In the genomic region with DNA sequence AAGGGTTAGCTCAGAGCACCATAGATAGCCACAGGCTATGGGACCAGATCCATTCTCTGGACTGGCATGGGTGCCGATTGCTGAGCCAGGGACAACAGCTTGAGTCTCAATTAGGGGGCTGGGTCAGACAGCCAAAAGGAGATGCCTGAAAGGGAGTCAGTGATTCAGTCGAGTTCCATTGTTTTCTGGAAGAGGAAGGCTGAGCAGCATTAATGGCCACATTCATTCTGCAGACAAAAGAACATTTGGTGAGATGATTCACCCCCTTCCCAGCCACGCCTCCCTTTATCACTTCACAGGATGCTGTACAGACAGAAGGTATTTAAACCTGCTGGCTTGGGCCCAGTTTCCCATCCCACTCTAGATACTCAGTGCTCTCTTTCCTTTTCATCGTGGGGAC, we compare ENCODE assay signal across 11 cellular contexts.
DNase-seq lines count a peak whose midpoint lies in the region; ATAC-seq, FAIRE-seq and TF ChIP-seq lines count a peak whose summit lies in the region.
"Had no signal": no experiment of that assay in that cellular context is flagged by ENCODE, and none has a peak within 500 bp of the region (broad histone marks: within the 10 kb centered on the region; RNA-seq: fewer than 3 reads in every experiment).

No MANE protein-coding gene starts in this region.

- POLR2A ChIA-PET in A549 (lab: Yijun Ruan, JAX) (no interaction called here), HEK293T (lab: Yijun Ruan, JAX) (no interaction called here)
- POLR2A ChIA-PET in activated CD4-positive, alpha-beta memory T cell treated with anti-CD3 and anti-CD28 coated beads for 36 hours (lab: Charles Lee): no interaction called here

- ATAC-seq in A549: peak; percentile 86 to 90
- ATAC-seq in HG03342 (IDR thresholded peaks at IDR 0.05; ENCODE audit: unreplicated experiment): no peak
- ATAC-seq: stimulated activated naive B cell treated with anti-CD40 and anti-IgM and Interleukin-4, amounts not matched to agents 10 μg/mL and 1 μg/mL and 100 μg/mL, for 72 hours had no signal

- H3K4me1 Mint-ChIP-seq in activated CD4-positive, alpha-beta memory T cell treated with anti-CD3 and anti-CD28 coated beads for 36 hours (ENCODE audit: low read depth): no peaks in the 10 kb centered on the region
- H3K4me1 Mint-ChIP-seq: stimulated activated naive B cell treated with anti-CD40 and anti-IgM and Interleukin-4, amounts not matched to agents 10 μg/mL and 1 μg/mL and 100 μg/mL, for 72 hours had no signal

- no peak for TF ChIP-seq CTCF in A549 (IDR thresholded peaks at IDR 0.05)
- no peak for TF ChIP-seq CTCF in coronary artery (IDR thresholded peaks at IDR 0.05)

- H3K9me3 Mint-ChIP-seq in activated CD4-positive, alpha-beta memory T cell treated with anti-CD3 and anti-CD28 coated beads for 36 hours: no peaks in the 10 kb centered on the region

- peak overlapping the region; percentile 86 for H3K18ac ChIP-seq in mesendoderm (ENCODE audit: low read length)

- H2BK5ac ChIP-seq in mesendoderm (ENCODE audit: low read length): peak overlapping the region; percentile 33

- no peak for TF ChIP-seq POLR2A in A549 (IDR thresholded peaks at IDR 0.05; ENCODE audit: low read length)

- CTCF ChIA-PET in A549 (lab: Yijun Ruan, JAX): no interaction called here
- CTCF ChIA-PET in HEK293T (lab: Yijun Ruan, JAX): no interaction called here
- CTCF ChIA-PET in activated CD4-positive, alpha-beta memory T cell treated with anti-CD3 and anti-CD28 coated beads for 36 hours (lab: Charles Lee): no interaction called here

- H2BK120ac ChIP-seq in mesendoderm (ENCODE audit: low read depth, low read length): peak overlapping the region; percentile 93

- H3K4ac ChIP-seq in mesendoderm (ENCODE audit: low read depth, low read length): peak overlapping the region; percentile 98

- H4K8ac ChIP-seq in mesendoderm (ENCODE audit: low read depth, low read length): no peak overlapping the region

- peak overlapping the region; percentile 11 for H3K56ac ChIP-seq in mesendoderm (ENCODE audit: low read length)

- intact Hi-C loops in activated CD4-positive, alpha-beta memory T cell treated with anti-CD3 and anti-CD28 coated beads for 36 hours (cut with micrococcal nuclease): no loop called here

- TF ChIP-seq RAD21 in A549 (conservative IDR thresholded peaks at IDR 0.05 in 1 of 2, IDR thresholded peaks at IDR 0.05 in 1 of 2): no peak

- H3K36me3 Mint-ChIP-seq in activated CD4-positive, alpha-beta memory T cell treated with anti-CD3 and anti-CD28 coated beads for 36 hours: no peaks in the 10 kb centered on the region
- H3K36me3 Mint-ChIP-seq: stimulated activated naive B cell treated with anti-CD40 and anti-IgM and Interleukin-4, amounts not matched to agents 10 μg/mL and 1 μg/mL and 100 μg/mL, for 72 hours had no signal

- no peak overlapping the region for H2AK5ac ChIP-seq in mesendoderm (ENCODE audit: low read length)

- no peaks in the 10 kb centered on the region for H3K79me1 ChIP-seq in mesendoderm (ENCODE audit: low read length)

- no peaks in the 10 kb centered on the region for H3K27me3 Mint-ChIP-seq in activated CD4-positive, alpha-beta memory T cell treated with anti-CD3 and anti-CD28 coated beads for 36 hours

- 7% methylated on average over 4 of the region's 4 CpGs for WGBS in A549 (ENCODE audit: missing lambda C conversion rate)
- no CpG with 5 or more reads among the region's 4 CpGs for WGBS in mesendoderm (ENCODE audit: extremely low coverage, insufficient coverage, low lambda C conversion rate)

- H3K27me3 ChIP-seq in mesendoderm (ENCODE audit: insufficient read depth, low read length, poor library complexity): no peaks in the 10 kb centered on the region

- H4K5ac ChIP-seq in mesendoderm (ENCODE audit: low read length): no peak overlapping the region

- peak; percentile 60 to 77 for DNase-seq in A549 (ENCODE audit: low read depth in 1 of 2, low spot score in 1 of 2)
- DNase-seq in NCI-H2029 (lab: John Stamatoyannopoulos, UW): peak; percentile 73
- no peak for DNase-seq in coronary artery (ENCODE audit: low spot score)
- DNase-seq in mesendoderm: peak; percentile 97
- DNase-seq in HEK293T (ENCODE audit: extremely low spot score): no peak
- DNase-seq in stimulated activated CD4-positive, alpha-beta T cell treated with anti-CD3 and anti-CD28 coated beads, Interleukin-2, amount 100 ng/mL, for 24 hours: no peak
- no peak for DNase-seq in activated CD4-positive, alpha-beta memory T cell treated with anti-CD3 and anti-CD28 coated beads for 36 hours
- DNase-seq: activated CD4-positive, CD25-positive, alpha-beta regulatory T cell treated with anti-CD3 and anti-CD28 coated beads, Interleukin-2, amount 50 U/mL, for 72 hours; stimulated activated naive B cell treated with anti-CD40 and anti-IgM and Interleukin-4, amounts not matched to agents 10 μg/mL and 1 μg/mL and 100 μg/mL, for 72 hours had no signal

- H3K27ac ChIP-seq in A549: peak overlapping the region; percentile 71 to 81
- peak overlapping the region; percentile 63 to 78 for H3K27ac ChIP-seq in coronary artery
- H3K27ac ChIP-seq in mesendoderm (ENCODE audit: low read depth, low read length): peak overlapping the region; percentile 53
- H3K27ac ChIP-seq: C4-2B had no signal

- H3K9ac ChIP-seq in mesendoderm (ENCODE audit: low read length): no peak overlapping the region

- H3K4me3 ChIP-seq in A549 (no peak overlapping the region), coronary artery (no peak overlapping the region), mesendoderm (ENCODE audit: low read length) (no peak overlapping the region)

- H3K36me3 ChIP-seq in mesendoderm (ENCODE audit: control insufficient read depth, insufficient read depth, low read length): no peaks in the 10 kb centered on the region

- H3K27ac Mint-ChIP-seq in activated CD4-positive, alpha-beta memory T cell treated with anti-CD3 and anti-CD28 coated beads for 36 hours: no peak overlapping the region
- H3K27ac Mint-ChIP-seq: stimulated activated naive B cell treated with anti-CD40 and anti-IgM and Interleukin-4, amounts not matched to agents 10 μg/mL and 1 μg/mL and 100 μg/mL, for 72 hours had no signal

- no peaks in the 10 kb centered on the region for H3K79me2 ChIP-seq in mesendoderm (ENCODE audit: control insufficient read depth, insufficient read depth, low read length)

- no peak for FAIRE-seq in A549 (lab: Jason Lieb, UNC)

- no peak overlapping the region for H3K23ac ChIP-seq in mesendoderm (ENCODE audit: low read length)

- no peaks in the 10 kb centered on the region for H3K9me3 ChIP-seq in A549

- H2BK15ac ChIP-seq in mesendoderm (replicated peaks; ENCODE audit: low read depth): no peak overlapping the region

- no peak for TF ChIP-seq EP300 in A549 (IDR thresholded peaks at IDR 0.05)

- H3K4me1 ChIP-seq in A549 (peaks cover 25% of the 10 kb centered on the region), mesendoderm (ENCODE audit: control insufficient read depth, low read depth, low read length) (peaks cover 22% of the 10 kb centered on the region)

- no peak overlapping the region for H3K4me3 Mint-ChIP-seq in activated CD4-positive, alpha-beta memory T cell treated with anti-CD3 and anti-CD28 coated beads for 36 hours
- H3K4me3 Mint-ChIP-seq: stimulated activated naive B cell treated with anti-CD40 and anti-IgM and Interleukin-4, amounts not matched to agents 10 μg/mL and 1 μg/mL and 100 μg/mL, for 72 hours had no signal

- H3K4me2 ChIP-seq in A549: peak overlapping the region; percentile 29
- H3K4me2 ChIP-seq in mesendoderm (ENCODE audit: low read length): no peak overlapping the region

TF ChIP-seq in A549, 52 proteins besides CTCF, POLR2A, EP300 and RAD21:
- TF ChIP-seq NFE2L2 (conservative IDR thresholded peaks at IDR 0.05; ENCODE audit: low read length): no peak
- no peak for TF ChIP-seq NPAS2 (CRISPR knock-in tag; IDR thresholded peaks at IDR 0.05; ENCODE audit: borderline replicate concordance)
- TF ChIP-seq, protein P1, sequence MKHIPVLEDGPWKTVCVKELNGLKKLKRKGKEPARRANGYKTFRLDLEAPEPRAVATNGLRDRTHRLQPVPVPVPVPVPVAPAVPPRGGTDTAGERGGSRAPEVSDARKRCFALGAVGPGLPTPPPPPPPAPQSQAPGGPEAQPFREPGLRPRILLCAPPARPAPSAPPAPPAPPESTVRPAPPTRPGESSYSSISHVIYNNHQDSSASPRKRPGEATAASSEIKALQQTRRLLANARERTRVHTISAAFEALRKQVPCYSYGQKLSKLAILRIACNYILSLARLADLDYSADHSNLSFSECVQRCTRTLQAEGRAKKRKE (CRISPR knock-in tag; IDR thresholded peaks at IDR 0.05; ENCODE audit: low read depth): no peak
- no peak for TF ChIP-seq FOSL2 (IDR thresholded peaks at IDR 0.05)
- peak; percentile 31; the same call in 1 of the 2 replicates for TF ChIP-seq FOSL2 (CRISPR knock-in tag; IDR thresholded peaks at IDR 0.05)
- TF ChIP-seq, protein P2, sequence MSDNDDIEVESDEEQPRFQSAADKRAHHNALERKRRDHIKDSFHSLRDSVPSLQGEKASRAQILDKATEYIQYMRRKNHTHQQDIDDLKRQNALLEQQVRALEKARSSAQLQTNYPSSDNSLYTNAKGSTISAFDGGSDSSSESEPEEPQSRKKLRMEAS (IDR thresholded peaks at IDR 0.05): peak; percentile 27; the same call in 1 of the 2 replicates

TF ChIP-seq in HEK293T, 16 proteins besides CTCF, POLR2A, EP300 and RAD21:
- TF ChIP-seq SUZ12 (IDR thresholded peaks at IDR 0.05): no peak
- no peak for TF ChIP-seq NFRKB (IDR thresholded peaks at IDR 0.05)
- no peak for TF ChIP-seq BHLHE40 (IDR thresholded peaks at IDR 0.05; ENCODE audit: borderline replicate concordance)
- TF ChIP-seq FOXK2 (IDR thresholded peaks at IDR 0.05): no peak
- TF ChIP-seq SP1 (IDR thresholded peaks at IDR 0.05): no peak
- TF ChIP-seq, protein P3, sequence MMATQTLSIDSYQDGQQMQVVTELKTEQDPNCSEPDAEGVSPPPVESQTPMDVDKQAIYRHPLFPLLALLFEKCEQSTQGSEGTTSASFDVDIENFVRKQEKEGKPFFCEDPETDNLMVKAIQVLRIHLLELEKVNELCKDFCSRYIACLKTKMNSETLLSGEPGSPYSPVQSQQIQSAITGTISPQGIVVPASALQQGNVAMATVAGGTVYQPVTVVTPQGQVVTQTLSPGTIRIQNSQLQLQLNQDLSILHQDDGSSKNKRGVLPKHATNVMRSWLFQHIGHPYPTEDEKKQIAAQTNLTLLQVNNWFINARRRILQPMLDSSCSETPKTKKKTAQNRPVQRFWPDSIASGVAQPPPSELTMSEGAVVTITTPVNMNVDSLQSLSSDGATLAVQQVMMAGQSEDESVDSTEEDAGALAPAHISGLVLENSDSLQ (IDR thresholded peaks at IDR 0.05): no peak
- no peak for TF ChIP-seq ELF4 (IDR thresholded peaks at IDR 0.05)
- no peak for TF ChIP-seq ZNF384 (IDR thresholded peaks at IDR 0.05)
- TF ChIP-seq FOXA1 (IDR thresholded peaks at IDR 0.05): no peak
- TF ChIP-seq CTBP1 (IDR thresholded peaks at IDR 0.05; ENCODE audit: borderline replicate concordance): no peak
- no peak for TF ChIP-seq FOXM1 (IDR thresholded peaks at IDR 0.05; ENCODE audit: borderline replicate concordance)
- no peak for TF ChIP-seq LEF1 (IDR thresholded peaks at IDR 0.05; ENCODE audit: borderline replicate concordance)
- TF ChIP-seq TARDBP (IDR thresholded peaks at IDR 0.05): no peak
- no peak for TF ChIP-seq ARNT (IDR thresholded peaks at IDR 0.05)
- no peak for TF ChIP-seq L3MBTL2 (conservative IDR thresholded peaks at IDR 0.05)
- TF ChIP-seq HDGF (IDR thresholded peaks at IDR 0.05; ENCODE audit: borderline replicate concordance): no peak

Comparison
In these comparisons a context has a peak if more than half of its experiments do, and no peak if none do; other contexts are left out.
1. DNase-seq: peak in A549 (2 of 2), NCI-H2029 (single experiment) and mesendoderm (single experiment); none in coronary artery (single experiment), HEK293T (single experiment), stimulated activated CD4-positive, alpha-beta T cell treated with anti-CD3 and anti-CD28 coated beads, Interleukin-2, amount 100 ng/mL, for 24 hours (0 of 2) and activated CD4-positive, alpha-beta memory T cell treated with anti-CD3 and anti-CD28 coated beads for 36 hours (single experiment).
2. Peak in every context shown above with its lines, with median percentiles within 50 percentile points of each other: H3K27ac ChIP-seq.